In genomic region chr1:147641695-147642592, GRCh38 we compare ENCODE assay signal across 9 cellular contexts. TPM values are rescaled to one million over a fixed set of nuclear protein-coding genes. Genes with fewer than 3 reads are reported as not detected.
DNase-seq lines count a peak whose midpoint lies in the region; ATAC-seq and TF ChIP-seq lines count a peak whose summit lies in the region.
"Had no signal": no experiment of that assay in that cellular context is flagged by ENCODE, and none has a peak within 500 bp of the region (broad histone marks: within the 10 kb centered on the region; RNA-seq: fewer than 3 reads in every experiment).

No MANE protein-coding gene starts in this region.

- no peak overlapping the region for H3K4me2 ChIP-seq in GM23338

- H2AFZ ChIP-seq in GM23338: no peak overlapping the region

- ATAC-seq in GM23338: peak; percentile 57
- peak; percentile 9 for ATAC-seq in foreskin keratinocyte
- ATAC-seq in GM21515 (IDR thresholded peaks at IDR 0.05; ENCODE audit: unreplicated experiment): no peak
- ATAC-seq in HG03439 (IDR thresholded peaks at IDR 0.05; ENCODE audit: unreplicated experiment): no peak

- H3K4me3 ChIP-seq in GM23338: no peak overlapping the region
- H3K4me3 ChIP-seq: skin epidermis had no signal

- H3K27me3 ChIP-seq in GM23338 (ENCODE audit: insufficient read depth) (no peaks in the 10 kb centered on the region), foreskin keratinocyte (no peaks in the 10 kb centered on the region)

- H3K27ac ChIP-seq in GM23338 (ENCODE audit: low read depth) (peak overlapping the region; percentile 3; the same call in 1 of the 2 replicates), foreskin keratinocyte (no peak overlapping the region)
- H3K27ac ChIP-seq: skin epidermis had no signal

- TF ChIP-seq CTCF in GM23338 (conservative IDR thresholded peaks at IDR 0.05; ENCODE audit: low read depth in 2 of 2) (peak; percentile 83 to 93), foreskin keratinocyte (conservative IDR thresholded peaks at IDR 0.05) (peak; percentile 75)

- H3K27me3 Mint-ChIP-seq in GM23338 (ENCODE audit: insufficient read depth, low read depth, poor library complexity): peaks cover 4% of the 10 kb centered on the region

- peaks cover 5% of the 10 kb centered on the region; the same call in 2 of the 3 replicates for H3K4me1 Mint-ChIP-seq in GM23338

- H3K79me2 ChIP-seq in GM23338 (replicated peaks; ENCODE audit: insufficient read depth): no peaks in the 10 kb centered on the region

- H3K4me1 ChIP-seq in GM23338 (ENCODE audit: insufficient read depth) (0 out of 2 replicates have a peak, but pooled peaks cover 4% of the 10 kb centered on the region), foreskin keratinocyte (no peaks in the 10 kb centered on the region)

- H3K36me3 ChIP-seq in GM23338 (ENCODE audit: insufficient read depth): peaks cover 3% of the 10 kb centered on the region; the same call in 1 of the 2 replicates

- DNase-seq in CD1c-positive myeloid dendritic cell (ENCODE audit: extremely low spot score) (peak; percentile 60), GM23338 (ENCODE audit: low spot score) (peak; percentile 88), NCI-H69 (lab: John Stamatoyannopoulos, UW) (peak; percentile 73), activated T-cell treated with anti-CD3 and anti-CD28 coated beads for 48 hours (ENCODE audit: low read depth) (peak; percentile 21), foreskin keratinocyte (peak; percentile 4 to 28), renal cortical epithelial cell (ENCODE audit: low read depth) (peak; percentile 48)

- no peak overlapping the region for H3K4me3 Mint-ChIP-seq in GM23338

- no peaks in the 10 kb centered on the region for H4K20me1 ChIP-seq in GM23338 (replicated peaks; ENCODE audit: insufficient read depth)

- no peaks in the 10 kb centered on the region for H3F3A ChIP-seq in GM23338 (replicated peaks; ENCODE audit: low read depth)

- H3K36me3 Mint-ChIP-seq in GM23338 (ENCODE audit: low read depth): peaks cover 6% of the 10 kb centered on the region

- no peaks in the 10 kb centered on the region for H3K9me2 ChIP-seq in GM23338 (ENCODE audit: insufficient read depth)

- H3K9me3 Mint-ChIP-seq in GM23338: no peaks in the 10 kb centered on the region

- H3K27ac Mint-ChIP-seq in GM23338: no peak overlapping the region

TF ChIP-seq in GM23338, 12 proteins besides CTCF, POLR2A, EP300 and RAD21 (continues in another document):
- TF ChIP-seq ZNF331 (CRISPR knock-in tag; IDR thresholded peaks at IDR 0.05; ENCODE audit: low read depth) (no peak), STAT1 (IDR thresholded peaks at IDR 0.05; ENCODE audit: unreplicated experiment) (no peak), ZNF462 (CRISPR knock-in tag; IDR thresholded peaks at IDR 0.05) (no peak), NANOG (IDR thresholded peaks at IDR 0.05; ENCODE audit: borderline replicate concordance) (no peak), POLR2AphosphoS5 (IDR thresholded peaks at IDR 0.05; ENCODE audit: low read depth) (no peak), REST (IDR thresholded peaks at IDR 0.05; ENCODE audit: unreplicated experiment) (no peak), EZH2 (IDR thresholded peaks at IDR 0.05; ENCODE audit: low read depth, unreplicated experiment) (no peak), CREB1 (CRISPR knock-in tag; IDR thresholded peaks at IDR 0.05; ENCODE audit: low read depth) (no peak), ETS1 (IDR thresholded peaks at IDR 0.05) (no peak)

RNA-seq across cellular contexts. Expression of gene ACP6, which starts 28.4 kb away (rescaled TPM):
- 16.2 and 20.6 TPM in 2 replicates for total RNA-seq in GM23338 (2014; rRNA removed; shearing (Covaris generic))
- polyA plus RNA-seq in GM23338 (2016; fragmentation: Nextera tagmentation; extraction: Ambion mirVana) (22.8 and 26.5 TPM in 2 replicates), foreskin keratinocyte (10.7 and 14.8 TPM in 2 replicates)
- total RNA-seq in foreskin keratinocyte (8.7 and 9.5 TPM in 2 replicates), renal cortical epithelial cell (8.0 and 9.5 TPM in 2 replicates)

Comparison
In these comparisons a context has a peak if more than half of its experiments do, and no peak if none do; other contexts are left out.
1. DNase-seq: peak in every context shown above with its lines; median percentile 88 in GM23338; 73 in NCI-H69; 60 in CD1c-positive myeloid dendritic cell; 48 in renal cortical epithelial cell; 21 in activated T-cell treated with anti-CD3 and anti-CD28 coated beads for 48 hours; 16 in foreskin keratinocyte.
2. ATAC-seq: peak in GM23338 (single experiment) and foreskin keratinocyte (single experiment); none in GM21515 (single experiment) and HG03439 (single experiment).